ENCODE assay signal across 21 cellular contexts in the genomic region with DNA sequence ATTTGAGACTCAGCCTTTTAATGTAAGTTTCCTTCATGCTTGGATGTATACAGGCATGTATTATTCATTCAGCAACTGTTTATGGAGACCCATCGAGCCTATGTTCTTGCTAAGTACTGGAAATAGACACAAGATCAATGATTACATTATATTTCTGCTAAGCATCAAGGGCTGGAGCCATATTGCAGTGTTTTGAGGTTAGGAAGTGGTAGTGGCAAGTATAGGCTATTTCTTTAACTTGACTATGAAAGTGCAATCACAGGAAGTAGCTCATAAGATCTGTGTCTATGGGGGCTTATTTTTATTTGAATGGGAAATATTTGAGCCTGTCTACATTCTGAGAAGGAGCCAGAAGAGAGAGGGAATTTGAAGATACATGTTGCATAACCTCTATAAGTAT.
"Had no signal": no experiment of that assay in that cellular context is flagged by ENCODE, and none has a peak within 500 bp of the region (broad histone marks: within the 10 kb centered on the region; RNA-seq: fewer than 3 reads in every experiment).

No MANE protein-coding gene starts in this region.

- H3K4me3 ChIP-seq: esophagus squamous epithelium, lower lobe of right lung, mucosa of descending colon, neural progenitor cell, psoas muscle, sigmoid colon, transverse colon, upper lobe of right lung, uterus had no signal

- H3K9me3 ChIP-seq: esophagus squamous epithelium, lower lobe of right lung, mucosa of descending colon, psoas muscle, sigmoid colon, transverse colon, upper lobe of right lung, uterus had no signal

- DNase-seq: cortex of kidney; effector memory CD8-positive, alpha-beta T cell; erythroblast; esophagus squamous epithelium; left ventricle myocardium superior; lower lobe of right lung; mucosa of descending colon; naive B cell; posterior cingulate gyrus; psoas muscle; right cardiac atrium; sigmoid colon; stimulated activated CD4-positive, alpha-beta T cell treated with anti-CD3 and anti-CD28 coated beads, Interleukin-4, amount 100 ng/mL, for 4 hours; stimulated activated naive B cell treated with anti-CD40 and anti-IgM and Interleukin-4, amounts not matched to agents 10 μg/mL and 1 μg/mL and 100 μg/mL, for 72 hours; transverse colon; upper lobe of right lung; uterus had no signal

- H3K4me2 ChIP-seq: neural progenitor cell had no signal

- FAIRE-seq: endometrium, frontal cortex, keratinocyte had no signal

- H3K27me3 ChIP-seq: esophagus squamous epithelium, neural progenitor cell, sigmoid colon, transverse colon, upper lobe of right lung, uterus had no signal

- H3K9ac ChIP-seq: neural progenitor cell had no signal

- H3K27ac ChIP-seq: esophagus squamous epithelium, lower lobe of right lung, neural progenitor cell, psoas muscle, sigmoid colon, transverse colon, upper lobe of right lung, uterus had no signal

- H2AFZ ChIP-seq: neural progenitor cell had no signal

- H3K4me1 ChIP-seq: esophagus squamous epithelium, lower lobe of right lung, psoas muscle, sigmoid colon, transverse colon, upper lobe of right lung, uterus had no signal

- H3K36me3 ChIP-seq: esophagus squamous epithelium, lower lobe of right lung, neural progenitor cell, transverse colon, upper lobe of right lung, uterus had no signal
